ENCODE assay signal across 11 cellular contexts in the genomic region with DNA sequence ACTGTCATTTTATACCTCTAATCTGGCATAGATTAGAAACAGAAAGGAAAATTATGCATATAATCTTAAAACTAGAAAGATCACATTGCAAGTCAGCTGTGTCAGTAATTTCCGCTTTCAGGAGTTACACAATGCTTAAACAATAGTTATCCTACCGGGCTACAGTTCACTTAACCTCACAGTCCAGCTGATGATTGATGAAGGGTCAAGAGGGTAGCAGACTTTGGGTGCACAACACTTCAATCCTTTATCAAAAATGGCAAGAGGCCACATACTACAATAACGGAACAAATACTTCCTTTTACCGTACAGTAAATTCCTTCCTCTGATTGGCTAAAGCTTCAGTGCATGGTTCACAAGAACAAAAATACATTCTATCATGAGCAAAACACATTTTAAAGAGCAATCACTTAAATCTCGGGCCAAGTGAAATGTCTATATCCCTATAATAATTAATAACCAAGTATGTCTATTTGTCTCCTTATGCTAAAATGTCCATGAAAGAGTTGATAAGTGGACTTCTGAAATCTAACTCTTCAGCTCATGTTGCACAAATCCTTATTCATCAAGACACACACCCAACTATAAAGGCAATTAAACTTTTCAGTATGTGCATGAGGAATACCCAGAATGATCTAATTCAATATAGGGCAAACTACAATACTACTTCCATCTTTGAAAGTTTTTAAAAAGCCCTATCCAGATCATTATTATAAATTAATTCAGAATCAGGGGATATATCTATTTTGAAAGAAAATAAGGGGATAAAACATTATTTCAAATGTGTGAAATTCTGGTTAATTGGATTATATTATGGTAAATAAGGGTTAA.
DNase-seq lines count a peak whose midpoint lies in the region; ATAC-seq and TF ChIP-seq lines count a peak whose summit lies in the region.
"Had no signal": no experiment of that assay in that cellular context is flagged by ENCODE, and none has a peak within 500 bp of the region (broad histone marks: within the 10 kb centered on the region; RNA-seq: fewer than 3 reads in every experiment).

No MANE protein-coding gene starts in this region.

- TF ChIP-seq CTCF in OCI-LY7 (conservative IDR thresholded peaks at IDR 0.05; ENCODE audit: low read length) (no peak), fibroblast of the aortic adventitia (IDR thresholded peaks at IDR 0.05; ENCODE audit: insufficient read depth, low read length) (no peak)

- no TSS peak for BruUV-seq in OCI-LY7 (replicated peaks; lab: Mats Ljungman, UMichigan)

- H3K79me2 ChIP-seq in OCI-LY7 (ENCODE audit: insufficient read depth, low read depth, low read length) = peaks cover 65% of the 10 kb centered on the region; the same call in 1 of the 2 replicates

- no peak for ATAC-seq in stimulated activated effector memory CD8-positive, alpha-beta T cell treated with anti-CD3 and anti-CD28 coated beads, Interleukin-12 subunit alpha, Interleukin-12 subunit beta, amount 100 ng/mL, for 72 hours
- no peak for ATAC-seq in GM21447 (IDR thresholded peaks at IDR 0.05; ENCODE audit: unreplicated experiment)

- H2AFZ ChIP-seq in OCI-LY7 (ENCODE audit: low read length) = peak overlapping the region; percentile 25; the same call in 1 of the 2 replicates

- peaks cover 27% of the 10 kb centered on the region for H3K36me3 Mint-ChIP-seq in activated CD4-positive, alpha-beta T cell treated with anti-CD3 and anti-CD28 coated beads, Interleukin-2, amount 10 ng/mL, durations not matched to agents 7 days and 5 days (ENCODE audit: low read depth)
- peaks cover 7% of the 10 kb centered on the region for H3K36me3 Mint-ChIP-seq in stimulated activated effector memory CD8-positive, alpha-beta T cell treated with anti-CD3 and anti-CD28 coated beads, Interleukin-12 subunit alpha, Interleukin-12 subunit beta, amount 100 ng/mL, for 72 hours

- peaks cover 71% of the 10 kb centered on the region for H3K4me1 Mint-ChIP-seq in activated CD4-positive, alpha-beta T cell treated with anti-CD3 and anti-CD28 coated beads, Interleukin-2, amount 10 ng/mL, durations not matched to agents 7 days and 5 days
- peaks cover 78% of the 10 kb centered on the region for H3K4me1 Mint-ChIP-seq in stimulated activated effector memory CD8-positive, alpha-beta T cell treated with anti-CD3 and anti-CD28 coated beads, Interleukin-12 subunit alpha, Interleukin-12 subunit beta, amount 100 ng/mL, for 72 hours

- DNase-seq in activated CD4-positive, alpha-beta T cell treated with anti-CD3 and anti-CD28 coated beads, Interleukin-2, amount 10 ng/mL, durations not matched to agents 7 days and 5 days = no peak
- no peak for DNase-seq in activated CD4-positive, alpha-beta T cell treated with anti-CD3 and anti-CD28 coated beads, Interleukin-2, amount 50 U/mL, for 1 hour
- DNase-seq in OCI-LY7 (ENCODE audit: low spot score) (no peak), fibroblast of the aortic adventitia (ENCODE audit: low read depth) (peak; percentile 97), NCI-H510A treated with DMSO at 0.1 percent for 48 hours (lab: John Stamatoyannopoulos, UW) (no peak), epidermal melanocyte (ENCODE audit: insufficient read length, low spot score) (no peak)
- DNase-seq in stimulated activated effector memory CD8-positive, alpha-beta T cell treated with anti-CD3 and anti-CD28 coated beads, Interleukin-12 subunit alpha, Interleukin-12 subunit beta, amount 100 ng/mL, for 72 hours (ENCODE audit: low spot score in 2 of 2) = no peak
- DNase-seq: stimulated activated CD4-positive, alpha-beta T cell treated with anti-CD3 and anti-CD28 coated beads, Interleukin-2, amount 100 ng/mL, for 24 hours had no signal

- H4K20me1 ChIP-seq in OCI-LY7 (ENCODE audit: insufficient read depth, low read length) = peaks cover 7% of the 10 kb centered on the region; the same call in 1 of the 2 replicates

- CTCF ChIA-PET in activated CD4-positive, alpha-beta T cell treated with anti-CD3 and anti-CD28 coated beads, Interleukin-2, amount 10 ng/mL, durations not matched to agents 7 days and 5 days (lab: Charles Lee) = interaction anchor here (1.2 to 2.4 kb wide), 3 partner anchors 12 to 14 kb away, joined by 3 to 10 read pairs (median 3); no protein-coding TSS in a partner anchor
- CTCF ChIA-PET in OCI-LY7 (lab: Charles Lee; ENCODE audit: unreplicated experiment) = no interaction called here

- H3K4me3 ChIP-seq in OCI-LY7 (ENCODE audit: low read depth, low read length, poor library complexity, severe bottlenecking) (peak overlapping the region; percentile 33), fibroblast of the aortic adventitia (ENCODE audit: low read depth, low read length) (peak overlapping the region; percentile 1)
- H3K4me3 ChIP-seq: SJSA1 had no signal

- H3K4me3 Mint-ChIP-seq in activated CD4-positive, alpha-beta T cell treated with anti-CD3 and anti-CD28 coated beads, Interleukin-2, amount 10 ng/mL, durations not matched to agents 7 days and 5 days = peak overlapping the region; percentile 51
- peak overlapping the region; percentile 17 for H3K4me3 Mint-ChIP-seq in stimulated activated effector memory CD8-positive, alpha-beta T cell treated with anti-CD3 and anti-CD28 coated beads, Interleukin-12 subunit alpha, Interleukin-12 subunit beta, amount 100 ng/mL, for 72 hours

- no peaks in the 10 kb centered on the region for H3K27me3 Mint-ChIP-seq in activated CD4-positive, alpha-beta T cell treated with anti-CD3 and anti-CD28 coated beads, Interleukin-2, amount 10 ng/mL, durations not matched to agents 7 days and 5 days

- peaks cover 5% of the 10 kb centered on the region; the same call in 1 of the 2 replicates for H3K36me3 ChIP-seq in OCI-LY7 (ENCODE audit: insufficient read depth, low read length)
- H3K36me3 ChIP-seq: SJSA1 had no signal

- H3K9me3 Mint-ChIP-seq in activated CD4-positive, alpha-beta T cell treated with anti-CD3 and anti-CD28 coated beads, Interleukin-2, amount 10 ng/mL, durations not matched to agents 7 days and 5 days = no peaks in the 10 kb centered on the region
- H3K9me3 Mint-ChIP-seq in stimulated activated effector memory CD8-positive, alpha-beta T cell treated with anti-CD3 and anti-CD28 coated beads, Interleukin-12 subunit alpha, Interleukin-12 subunit beta, amount 100 ng/mL, for 72 hours = no peaks in the 10 kb centered on the region

- no peaks in the 10 kb centered on the region for H3K9me3 ChIP-seq in OCI-LY7 (ENCODE audit: low read length)
- H3K9me3 ChIP-seq: SJSA1 had no signal

- no peak overlapping the region for H3K27ac ChIP-seq in OCI-LY7 (ENCODE audit: low read depth, low read length, poor library complexity, severe bottlenecking)
- H3K27ac ChIP-seq: epithelial cell of prostate, SJSA1 had no signal

- POLR2A ChIA-PET in activated CD4-positive, alpha-beta T cell treated with anti-CD3 and anti-CD28 coated beads, Interleukin-2, amount 10 ng/mL, durations not matched to agents 7 days and 5 days (lab: Charles Lee) = no interaction called here
- POLR2A ChIA-PET in OCI-LY7 (lab: Charles Lee) = interaction anchor here (0.7 to 1.2 kb wide), 4 partner anchors 14 to 37 kb away, joined by 3 to 5 read pairs (median 4); no protein-coding TSS in a partner anchor

- H3K9me2 ChIP-seq in OCI-LY7 (ENCODE audit: insufficient read depth, low read length) = no peaks in the 10 kb centered on the region

- peak overlapping the region; percentile 44 for H3K4me2 ChIP-seq in OCI-LY7 (ENCODE audit: low read length)

- H3K27ac Mint-ChIP-seq in activated CD4-positive, alpha-beta T cell treated with anti-CD3 and anti-CD28 coated beads, Interleukin-2, amount 10 ng/mL, durations not matched to agents 7 days and 5 days = peak overlapping the region; percentile 67
- H3K27ac Mint-ChIP-seq in stimulated activated effector memory CD8-positive, alpha-beta T cell treated with anti-CD3 and anti-CD28 coated beads, Interleukin-12 subunit alpha, Interleukin-12 subunit beta, amount 100 ng/mL, for 72 hours = no peak overlapping the region

- intact Hi-C loops in OCI-LY7 (cut with micrococcal nuclease; ENCODE audit: unreplicated experiment) = no loop called here

- peaks cover 48% of the 10 kb centered on the region for H3K4me1 ChIP-seq in OCI-LY7 (ENCODE audit: insufficient read depth, low read length, poor library complexity, severe bottlenecking)
